ENCODE assay signal across 3 cellular contexts in the genomic region with DNA sequence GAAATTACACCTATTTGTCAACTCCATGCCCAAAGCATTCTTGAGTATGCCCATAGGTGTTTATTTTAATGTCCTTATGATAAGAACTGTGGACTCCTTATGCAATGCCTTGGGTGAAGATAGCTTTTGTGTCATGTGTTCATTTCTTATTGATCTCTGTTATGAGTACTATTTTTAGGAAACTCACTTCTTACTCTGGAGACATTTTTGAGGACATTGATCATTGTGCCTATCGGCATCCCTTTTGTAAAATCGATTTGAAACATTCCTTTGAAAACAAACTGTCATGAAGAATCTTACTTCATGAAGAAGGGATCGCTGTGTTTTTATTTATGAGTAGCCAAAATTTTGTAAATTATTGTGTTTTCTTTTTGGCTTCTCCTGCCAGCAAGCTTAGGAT.
"Had no signal": no experiment of that assay in that cellular context is flagged by ENCODE, and none has a peak within 500 bp of the region (broad histone marks: within the 10 kb centered on the region; RNA-seq: fewer than 3 reads in every experiment).

No MANE protein-coding gene starts in this region.

- H3K4me3 ChIP-seq: GM12878 had no signal

- DNase-seq: GDM1, GF-D8 had no signal

- ATAC-seq: GM12878 had no signal
